3 cellular contexts compared by ENCODE assay signal in the genomic region with DNA sequence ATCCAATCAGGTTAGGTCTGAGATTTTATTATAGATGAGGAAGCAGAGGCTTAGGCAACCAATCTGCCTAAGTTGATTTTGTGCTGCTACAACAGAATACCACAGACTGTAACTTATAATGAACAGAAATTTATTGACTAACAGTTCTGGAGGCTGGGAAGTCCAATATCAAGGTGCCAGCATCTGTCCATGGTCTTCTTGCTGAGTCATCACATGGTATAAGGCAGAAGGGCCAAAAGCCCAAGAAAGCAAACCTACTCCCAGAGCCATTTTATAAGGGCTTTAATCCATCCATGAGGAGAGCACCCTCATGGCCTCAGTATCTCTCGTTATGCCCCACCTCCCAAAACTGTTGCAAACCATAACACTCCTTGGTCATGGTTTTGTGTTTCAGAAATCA.
A peak's percentile ranks its signal among the peaks of the same experiment; 100 is the strongest.
TF ChIP-seq lines count a peak whose summit lies in the region.

No MANE protein-coding gene starts in this region.

TF ChIP-seq in A549, 52 proteins besides CTCF, POLR2A, EP300 and RAD21:
- TF ChIP-seq ZC3H11A (IDR thresholded peaks at IDR 0.05): no peak
- TF ChIP-seq MAFK (IDR thresholded peaks at IDR 0.05; ENCODE audit: partially characterized antibody): peak; percentile 68

TF ChIP-seq in IMR-90, 13 proteins besides CTCF, POLR2A, EP300 and RAD21:
- no peak for TF ChIP-seq MXI1 (IDR thresholded peaks at IDR 0.05; ENCODE audit: borderline replicate concordance, low read depth, low read length)
- no peak for TF ChIP-seq BHLHE40 (IDR thresholded peaks at IDR 0.05; ENCODE audit: low read depth, low read length)
- TF ChIP-seq CEBPB (IDR thresholded peaks at IDR 0.05; ENCODE audit: low read depth, low read length): no peak
- no peak for TF ChIP-seq NFE2L2 (IDR thresholded peaks at IDR 0.05; ENCODE audit: low read depth, low read length)
- TF ChIP-seq MAFK (IDR thresholded peaks at IDR 0.05; ENCODE audit: low read depth, low read length): peak; percentile 60

TF ChIP-seq in K562, 482 proteins besides CTCF, POLR2A, EP300 and RAD21 (continues in another document):
- TF ChIP-seq, protein P1, sequence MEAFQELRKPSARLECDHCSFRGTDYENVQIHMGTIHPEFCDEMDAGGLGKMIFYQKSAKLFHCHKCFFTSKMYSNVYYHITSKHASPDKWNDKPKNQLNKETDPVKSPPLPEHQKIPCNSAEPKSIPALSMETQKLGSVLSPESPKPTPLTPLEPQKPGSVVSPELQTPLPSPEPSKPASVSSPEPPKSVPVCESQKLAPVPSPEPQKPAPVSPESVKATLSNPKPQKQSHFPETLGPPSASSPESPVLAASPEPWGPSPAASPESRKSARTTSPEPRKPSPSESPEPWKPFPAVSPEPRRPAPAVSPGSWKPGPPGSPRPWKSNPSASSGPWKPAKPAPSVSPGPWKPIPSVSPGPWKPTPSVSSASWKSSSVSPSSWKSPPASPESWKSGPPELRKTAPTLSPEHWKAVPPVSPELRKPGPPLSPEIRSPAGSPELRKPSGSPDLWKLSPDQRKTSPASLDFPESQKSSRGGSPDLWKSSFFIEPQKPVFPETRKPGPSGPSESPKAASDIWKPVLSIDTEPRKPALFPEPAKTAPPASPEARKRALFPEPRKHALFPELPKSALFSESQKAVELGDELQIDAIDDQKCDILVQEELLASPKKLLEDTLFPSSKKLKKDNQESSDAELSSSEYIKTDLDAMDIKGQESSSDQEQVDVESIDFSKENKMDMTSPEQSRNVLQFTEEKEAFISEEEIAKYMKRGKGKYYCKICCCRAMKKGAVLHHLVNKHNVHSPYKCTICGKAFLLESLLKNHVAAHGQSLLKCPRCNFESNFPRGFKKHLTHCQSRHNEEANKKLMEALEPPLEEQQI (IDR thresholded peaks at IDR 0.05): no peak
- TF ChIP-seq SETDB1 (IDR thresholded peaks at IDR 0.05; ENCODE audit: low read length): no peak
- TF ChIP-seq, protein P2, sequence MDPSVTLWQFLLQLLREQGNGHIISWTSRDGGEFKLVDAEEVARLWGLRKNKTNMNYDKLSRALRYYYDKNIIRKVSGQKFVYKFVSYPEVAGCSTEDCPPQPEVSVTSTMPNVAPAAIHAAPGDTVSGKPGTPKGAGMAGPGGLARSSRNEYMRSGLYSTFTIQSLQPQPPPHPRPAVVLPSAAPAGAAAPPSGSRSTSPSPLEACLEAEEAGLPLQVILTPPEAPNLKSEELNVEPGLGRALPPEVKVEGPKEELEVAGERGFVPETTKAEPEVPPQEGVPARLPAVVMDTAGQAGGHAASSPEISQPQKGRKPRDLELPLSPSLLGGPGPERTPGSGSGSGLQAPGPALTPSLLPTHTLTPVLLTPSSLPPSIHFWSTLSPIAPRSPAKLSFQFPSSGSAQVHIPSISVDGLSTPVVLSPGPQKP (CRISPR knock-in tag; IDR thresholded peaks at IDR 0.05): no peak
- TF ChIP-seq SMAD3 (CRISPR knock-in tag; conservative IDR thresholded peaks at IDR 0.05): no peak
- TF ChIP-seq, protein P3, sequence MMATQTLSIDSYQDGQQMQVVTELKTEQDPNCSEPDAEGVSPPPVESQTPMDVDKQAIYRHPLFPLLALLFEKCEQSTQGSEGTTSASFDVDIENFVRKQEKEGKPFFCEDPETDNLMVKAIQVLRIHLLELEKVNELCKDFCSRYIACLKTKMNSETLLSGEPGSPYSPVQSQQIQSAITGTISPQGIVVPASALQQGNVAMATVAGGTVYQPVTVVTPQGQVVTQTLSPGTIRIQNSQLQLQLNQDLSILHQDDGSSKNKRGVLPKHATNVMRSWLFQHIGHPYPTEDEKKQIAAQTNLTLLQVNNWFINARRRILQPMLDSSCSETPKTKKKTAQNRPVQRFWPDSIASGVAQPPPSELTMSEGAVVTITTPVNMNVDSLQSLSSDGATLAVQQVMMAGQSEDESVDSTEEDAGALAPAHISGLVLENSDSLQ (IDR thresholded peaks at IDR 0.05): no peak
- TF ChIP-seq TARDBP (IDR thresholded peaks at IDR 0.05): no peak
- no peak for TF ChIP-seq CHD1 (IDR thresholded peaks at IDR 0.05; ENCODE audit: low read length)
- TF ChIP-seq, protein P4, sequence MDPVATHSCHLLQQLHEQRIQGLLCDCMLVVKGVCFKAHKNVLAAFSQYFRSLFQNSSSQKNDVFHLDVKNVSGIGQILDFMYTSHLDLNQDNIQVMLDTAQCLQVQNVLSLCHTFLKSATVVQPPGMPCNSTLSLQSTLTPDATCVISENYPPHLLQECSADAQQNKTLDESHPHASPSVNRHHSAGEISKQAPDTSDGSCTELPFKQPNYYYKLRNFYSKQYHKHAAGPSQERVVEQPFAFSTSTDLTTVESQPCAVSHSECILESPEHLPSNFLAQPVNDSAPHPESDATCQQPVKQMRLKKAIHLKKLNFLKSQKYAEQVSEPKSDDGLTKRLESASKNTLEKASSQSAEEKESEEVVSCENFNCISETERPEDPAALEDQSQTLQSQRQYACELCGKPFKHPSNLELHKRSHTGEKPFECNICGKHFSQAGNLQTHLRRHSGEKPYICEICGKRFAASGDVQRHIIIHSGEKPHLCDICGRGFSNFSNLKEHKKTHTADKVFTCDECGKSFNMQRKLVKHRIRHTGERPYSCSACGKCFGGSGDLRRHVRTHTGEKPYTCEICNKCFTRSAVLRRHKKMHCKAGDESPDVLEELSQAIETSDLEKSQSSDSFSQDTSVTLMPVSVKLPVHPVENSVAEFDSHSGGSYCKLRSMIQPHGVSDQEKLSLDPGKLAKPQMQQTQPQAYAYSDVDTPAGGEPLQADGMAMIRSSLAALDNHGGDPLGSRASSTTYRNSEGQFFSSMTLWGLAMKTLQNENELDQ (CRISPR knock-in tag; IDR thresholded peaks at IDR 0.05; ENCODE audit: borderline replicate concordance): no peak
- peak; percentile 69 for TF ChIP-seq MAFF (IDR thresholded peaks at IDR 0.05; ENCODE audit: low read length)
- peak; percentile 85 for TF ChIP-seq ZNF316 (IDR thresholded peaks at IDR 0.05)
- TF ChIP-seq RNF2 (IDR thresholded peaks at IDR 0.05): no peak
- TF ChIP-seq, protein P5, sequence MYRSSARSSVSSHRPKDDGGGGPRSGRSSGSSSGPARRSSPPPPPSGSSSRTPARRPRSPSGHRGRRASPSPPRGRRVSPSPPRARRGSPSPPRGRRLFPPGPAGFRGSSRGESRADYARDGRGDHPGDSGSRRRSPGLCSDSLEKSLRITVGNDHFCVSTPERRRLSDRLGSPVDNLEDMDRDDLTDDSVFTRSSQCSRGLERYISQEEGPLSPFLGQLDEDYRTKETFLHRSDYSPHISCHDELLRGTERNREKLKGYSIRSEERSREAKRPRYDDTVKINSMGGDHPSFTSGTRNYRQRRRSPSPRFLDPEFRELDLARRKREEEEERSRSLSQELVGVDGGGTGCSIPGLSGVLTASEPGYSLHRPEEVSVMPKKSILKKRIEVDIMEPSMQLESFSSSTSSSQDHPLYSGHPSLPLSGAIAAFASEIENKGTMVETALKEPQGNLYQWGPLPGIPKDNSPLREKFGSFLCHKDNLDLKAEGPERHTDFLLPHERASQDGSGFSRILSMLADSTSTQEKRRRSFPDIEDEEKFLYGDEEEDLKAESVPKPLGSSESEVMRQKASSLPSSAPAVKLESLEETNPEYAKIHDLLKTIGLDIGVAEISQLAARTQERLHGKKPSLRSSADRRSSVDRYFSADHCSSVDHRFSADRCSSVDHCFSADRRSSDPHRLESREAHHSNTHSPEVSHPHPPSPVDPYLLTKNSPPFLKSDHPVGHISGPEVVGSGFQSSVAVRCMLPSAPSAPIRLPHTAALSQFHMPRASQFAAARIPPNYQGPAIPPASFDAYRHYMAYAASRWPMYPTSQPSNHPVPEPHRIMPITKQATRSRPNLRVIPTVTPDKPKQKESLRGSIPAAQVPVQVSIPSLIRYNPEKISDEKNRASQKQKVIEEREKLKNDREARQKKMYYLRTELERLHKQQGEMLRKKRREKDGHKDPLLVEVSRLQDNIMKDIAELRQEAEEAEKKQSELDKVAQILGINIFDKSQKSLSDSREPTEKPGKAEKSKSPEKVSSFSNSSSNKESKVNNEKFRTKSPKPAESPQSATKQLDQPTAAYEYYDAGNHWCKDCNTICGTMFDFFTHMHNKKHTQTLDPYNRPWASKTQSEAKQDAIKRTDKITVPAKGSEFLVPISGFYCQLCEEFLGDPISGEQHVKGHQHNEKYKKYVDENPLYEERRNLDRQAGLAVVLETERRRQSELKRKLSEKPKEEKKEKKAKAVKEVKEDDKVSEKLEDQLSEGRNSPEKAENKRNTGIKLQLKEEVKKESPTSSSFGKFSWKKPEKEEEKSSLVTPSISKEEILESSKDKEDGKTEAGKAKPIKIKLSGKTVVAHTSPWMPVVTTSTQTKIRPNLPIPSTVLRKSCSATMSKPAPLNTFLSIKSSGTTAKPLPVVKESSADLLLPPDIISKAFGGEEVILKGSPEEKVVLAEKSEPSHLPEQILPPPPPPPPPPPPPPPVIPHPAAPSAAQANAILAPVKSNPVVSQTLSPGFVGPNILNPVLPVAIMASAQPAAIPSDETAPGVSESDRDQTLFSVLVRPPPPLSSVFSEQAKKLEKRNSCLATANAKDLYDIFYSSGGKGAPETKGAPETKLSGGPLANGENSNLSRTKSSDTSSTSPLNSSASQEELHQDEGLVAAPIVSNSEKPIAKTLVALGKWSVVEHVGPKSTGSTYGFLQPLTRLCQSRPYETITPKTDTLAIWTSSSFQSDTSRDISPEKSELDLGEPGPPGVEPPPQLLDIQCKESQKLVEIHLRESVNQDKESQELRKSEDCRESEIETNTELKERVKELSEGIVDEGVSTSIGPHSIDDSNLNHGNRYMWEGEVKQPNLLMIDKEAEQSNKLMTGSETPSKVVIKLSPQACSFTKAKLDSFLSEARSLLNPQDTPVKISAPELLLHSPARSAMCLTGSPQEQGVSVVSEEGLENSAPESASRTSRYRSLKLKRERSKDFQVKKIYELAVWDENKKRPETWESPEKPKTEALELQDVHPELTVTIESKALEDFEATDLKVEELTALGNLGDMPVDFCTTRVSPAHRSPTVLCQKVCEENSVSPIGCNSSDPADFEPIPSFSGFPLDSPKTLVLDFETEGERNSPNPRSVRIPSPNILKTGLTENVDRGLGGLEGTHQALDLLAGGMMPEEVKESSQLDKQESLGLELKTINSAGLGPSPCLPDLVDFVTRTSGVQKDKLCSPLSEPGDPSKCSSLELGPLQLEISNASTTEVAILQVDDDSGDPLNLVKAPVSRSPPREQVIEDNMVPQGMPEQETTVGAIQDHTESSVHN (IDR thresholded peaks at IDR 0.05; ENCODE audit: borderline replicate concordance in 1 of 2, low read depth in 1 of 2): no peak
- TF ChIP-seq MAFK (IDR thresholded peaks at IDR 0.05; ENCODE audit: low read length): peak; percentile 44; the same call in 1 of the 2 replicates
- no peak for TF ChIP-seq ELF4 (CRISPR knock-in tag; IDR thresholded peaks at IDR 0.05)
- no peak for TF ChIP-seq MECOM (CRISPR knock-in tag; IDR thresholded peaks at IDR 0.05)
- TF ChIP-seq FOXK2 (conservative IDR thresholded peaks at IDR 0.05 in 1 of 2, IDR thresholded peaks at IDR 0.05 in 1 of 2; ENCODE audit: low read depth in 2 of 2): no peak
- TF ChIP-seq C11orf30 (IDR thresholded peaks at IDR 0.05; ENCODE audit: low read depth): peak; percentile 69
- no peak for TF ChIP-seq PHF8 (IDR thresholded peaks at IDR 0.05; ENCODE audit: borderline replicate concordance, low read length)
- TF ChIP-seq, protein P6, sequence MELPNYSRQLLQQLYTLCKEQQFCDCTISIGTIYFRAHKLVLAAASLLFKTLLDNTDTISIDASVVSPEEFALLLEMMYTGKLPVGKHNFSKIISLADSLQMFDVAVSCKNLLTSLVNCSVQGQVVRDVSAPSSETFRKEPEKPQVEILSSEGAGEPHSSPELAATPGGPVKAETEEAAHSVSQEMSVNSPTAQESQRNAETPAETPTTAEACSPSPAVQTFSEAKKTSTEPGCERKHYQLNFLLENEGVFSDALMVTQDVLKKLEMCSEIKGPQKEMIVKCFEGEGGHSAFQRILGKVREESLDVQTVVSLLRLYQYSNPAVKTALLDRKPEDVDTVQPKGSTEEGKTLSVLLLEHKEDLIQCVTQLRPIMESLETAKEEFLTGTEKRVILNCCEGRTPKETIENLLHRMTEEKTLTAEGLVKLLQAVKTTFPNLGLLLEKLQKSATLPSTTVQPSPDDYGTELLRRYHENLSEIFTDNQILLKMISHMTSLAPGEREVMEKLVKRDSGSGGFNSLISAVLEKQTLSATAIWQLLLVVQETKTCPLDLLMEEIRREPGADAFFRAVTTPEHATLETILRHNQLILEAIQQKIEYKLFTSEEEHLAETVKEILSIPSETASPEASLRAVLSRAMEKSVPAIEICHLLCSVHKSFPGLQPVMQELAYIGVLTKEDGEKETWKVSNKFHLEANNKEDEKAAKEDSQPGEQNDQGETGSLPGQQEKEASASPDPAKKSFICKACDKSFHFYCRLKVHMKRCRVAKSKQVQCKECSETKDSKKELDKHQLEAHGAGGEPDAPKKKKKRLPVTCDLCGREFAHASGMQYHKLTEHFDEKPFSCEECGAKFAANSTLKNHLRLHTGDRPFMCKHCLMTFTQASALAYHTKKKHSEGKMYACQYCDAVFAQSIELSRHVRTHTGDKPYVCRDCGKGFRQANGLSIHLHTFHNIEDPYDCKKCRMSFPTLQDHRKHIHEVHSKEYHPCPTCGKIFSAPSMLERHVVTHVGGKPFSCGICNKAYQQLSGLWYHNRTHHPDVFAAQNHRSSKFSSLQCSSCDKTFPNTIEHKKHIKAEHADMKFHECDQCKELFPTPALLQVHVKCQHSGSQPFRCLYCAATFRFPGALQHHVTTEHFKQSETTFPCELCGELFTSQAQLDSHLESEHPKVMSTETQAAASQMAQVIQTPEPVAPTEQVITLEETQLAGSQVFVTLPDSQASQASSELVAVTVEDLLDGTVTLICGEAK (IDR thresholded peaks at IDR 0.05): no peak
- TF ChIP-seq, protein P6 (CRISPR knock-in tag; IDR thresholded peaks at IDR 0.05): no peak
- no peak for TF ChIP-seq POLR2G (IDR thresholded peaks at IDR 0.05; ENCODE audit: low read depth, low read length)
- no peak for TF ChIP-seq SRF (CRISPR knock-in tag; IDR thresholded peaks at IDR 0.05)
- no peak for TF ChIP-seq HMG20A (CRISPR knock-in tag; conservative IDR thresholded peaks at IDR 0.05)
